In the genomic region with DNA sequence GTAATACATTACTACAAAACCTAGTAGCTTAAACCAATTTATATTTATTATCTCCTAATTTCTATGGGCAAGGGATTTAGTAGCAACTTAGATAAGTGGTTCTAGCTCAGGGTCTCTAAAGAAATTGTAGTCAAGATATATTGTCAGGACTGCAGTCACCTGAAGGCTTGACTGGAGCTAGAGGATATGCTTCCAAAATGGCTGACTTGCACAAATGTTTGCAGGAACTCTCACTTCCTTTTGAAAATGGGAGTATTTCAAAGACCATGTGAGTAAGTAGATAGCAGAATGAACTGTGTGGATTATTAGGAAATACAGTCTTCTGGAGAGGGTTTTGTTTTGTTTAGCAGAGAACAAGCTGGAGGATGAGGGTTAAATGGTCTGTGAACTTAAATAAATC, we compare ENCODE assay signal across 14 cellular contexts.
A peak's percentile ranks its signal among the peaks of the same experiment; 100 is the strongest.
DNase-seq lines count a peak whose midpoint lies in the region; ATAC-seq, FAIRE-seq and TF ChIP-seq lines count a peak whose summit lies in the region.
"Had no signal": no experiment of that assay in that cellular context is flagged by ENCODE, and none has a peak within 500 bp of the region (broad histone marks: within the 10 kb centered on the region; RNA-seq: fewer than 3 reads in every experiment).

No MANE protein-coding gene starts in this region.

- H3K9me1 ChIP-seq in K562 (ENCODE audit: control insufficient read depth, insufficient read depth, low read length) = no peaks in the 10 kb centered on the region

- DNase-seq in GM23248 (no peak), MV-4-11 (lab: John Stamatoyannopoulos, UW) (peak; percentile 80), K562 (ENCODE audit: extremely low read depth in 1 of 4, low spot score in 3 of 4) (no peak), neuronal stem cell (ENCODE audit: low spot score) (no peak), GM20000 (ENCODE audit: low spot score) (no peak), DMS53 treated with DMSO at 0.1 percent for 48 hours (lab: John Stamatoyannopoulos, UW; ENCODE audit: unreplicated experiment) (no peak), NCI-H510A treated with DMSO at 0.1 percent for 48 hours (lab: John Stamatoyannopoulos, UW) (no peak)
- DNase-seq: DMS 273 treated with DMSO at 0.1 percent for 48 hours, NCI-H1105, NCI-H187, NCI-H446, NCI-H748 treated with DMSO at 0.1 percent for 48 hours had no signal

- no peak for FAIRE-seq in K562 (lab: Jason Lieb, UNC)

- no peak overlapping the region for H3K4ac ChIP-seq in neuronal stem cell (ENCODE audit: low read length)

- H3K14ac ChIP-seq in neuronal stem cell (ENCODE audit: low read length) = no peak overlapping the region

- intact Hi-C loops in K562 (cut with micrococcal nuclease) = no loop called here

- H3K23ac ChIP-seq in neuronal stem cell (ENCODE audit: low read depth, low read length, poor library complexity) = no peak overlapping the region

- H3K9me3 ChIP-seq in GM23248 (ENCODE audit: low read depth) = no peaks in the 10 kb centered on the region
- no peaks in the 10 kb centered on the region for H3K9me3 ChIP-seq in K562 (replicated peaks; ENCODE audit: control insufficient read depth, insufficient read depth, low read depth, low read length)
- no peaks in the 10 kb centered on the region for H3K9me3 ChIP-seq in neuronal stem cell (replicated peaks in 1 of 2; ENCODE audit: control insufficient read depth in 2 of 2, insufficient read depth in 1 of 2, low read depth in 1 of 2, low read length in 2 of 2)
- H3K9me3 ChIP-seq: SJSA1 had no signal

- peaks cover 6% of the 10 kb centered on the region for H3K4me1 ChIP-seq in GM23248 (ENCODE audit: insufficient read depth)
- H3K4me1 ChIP-seq in K562 (replicated peaks in 1 of 2; ENCODE audit: control insufficient read depth in 2 of 2, insufficient read depth in 2 of 2, low read length in 2 of 2) = no peaks in the 10 kb centered on the region; a peak in 1 of 5 replicates
- H3K4me1 ChIP-seq in neuronal stem cell (ENCODE audit: control insufficient read depth in 2 of 2, insufficient read depth in 1 of 2, low read depth in 1 of 2, low read length in 2 of 2) = no peaks in the 10 kb centered on the region

- H3K18ac ChIP-seq in neuronal stem cell (ENCODE audit: low read length) = no peak overlapping the region

- H2AK5ac ChIP-seq in neuronal stem cell (ENCODE audit: low read depth, low read length) = no peak overlapping the region

- H4K20me1 ChIP-seq in GM23248 (ENCODE audit: insufficient read depth) (no peaks in the 10 kb centered on the region), K562 (replicated peaks; ENCODE audit: control insufficient read depth, insufficient read depth, low read length) (no peaks in the 10 kb centered on the region)

- H4K91ac ChIP-seq in neuronal stem cell (ENCODE audit: low read depth, low read length, poor library complexity) = no peak overlapping the region

- H2BK5ac ChIP-seq in neuronal stem cell (ENCODE audit: low read length) = no peak overlapping the region

- H3K4me3 ChIP-seq in GM23248 (no peak overlapping the region), K562 (no peak overlapping the region), neuronal stem cell (ENCODE audit: low read length in 2 of 2) (no peak overlapping the region)
- H3K4me3 ChIP-seq: SJSA1 had no signal

- H2BK120ac ChIP-seq in neuronal stem cell (ENCODE audit: low read depth, low read length) = no peak overlapping the region

- no peak overlapping the region for H3K27ac ChIP-seq in GM23248
- H3K27ac ChIP-seq in K562 (ENCODE audit: extremely low read depth, low read depth, low read length) = no peak overlapping the region
- H3K27ac ChIP-seq in neuronal stem cell (replicated peaks; ENCODE audit: low read length) = no peak overlapping the region
- H3K27ac ChIP-seq: RWPE1, SJSA1 had no signal

- TF ChIP-seq CTCF in K562 (IDR thresholded peaks at IDR 0.05 in 2 of 3, conservative IDR thresholded peaks at IDR 0.05 in 1 of 3; ENCODE audit: insufficient read depth in 2 of 3, low read depth in 1 of 3, low read length in 3 of 3) = no peak
- no peak for TF ChIP-seq CTCF in GM20000 (IDR thresholded peaks at IDR 0.05; ENCODE audit: extremely low read depth, missing control alignments)

- H3K36me3 ChIP-seq in GM23248 (ENCODE audit: low read depth) = no peaks in the 10 kb centered on the region
- H3K36me3 ChIP-seq in K562 (ENCODE audit: control insufficient read depth, insufficient read depth, low read length) = no peaks in the 10 kb centered on the region
- H3K36me3 ChIP-seq in neuronal stem cell (replicated peaks in 1 of 2; ENCODE audit: control insufficient read depth in 2 of 2, insufficient read depth in 2 of 2, low read length in 2 of 2) = no peaks in the 10 kb centered on the region
- H3K36me3 ChIP-seq: SJSA1 had no signal

- H3K9ac ChIP-seq in GM23248 (no peak overlapping the region), K562 (ENCODE audit: insufficient read depth in 1 of 2, low read depth in 2 of 2, low read length in 2 of 2) (no peak overlapping the region), neuronal stem cell (ENCODE audit: low read depth, low read length, poor library complexity) (no peak overlapping the region)

- TF ChIP-seq RAD21 in K562 (CRISPR knock-in tag; conservative IDR thresholded peaks at IDR 0.05 in 1 of 2, IDR thresholded peaks at IDR 0.05 in 1 of 2) = no peak

- in situ Hi-C loops in GM23248 (cut with MboI) (no loop called here), K562 (cut with MboI) (no loop called here)

- no peak overlapping the region for H3K4me2 ChIP-seq in GM23248 (ENCODE audit: unreplicated experiment)
- no peak overlapping the region for H3K4me2 ChIP-seq in K562 (ENCODE audit: insufficient read depth, low read length)
- H3K4me2 ChIP-seq in neuronal stem cell (ENCODE audit: insufficient read depth, low read length, poor library complexity, severe bottlenecking) = no peak overlapping the region

- no peak overlapping the region for H2BK15ac ChIP-seq in neuronal stem cell (ENCODE audit: low read length)

- H3K79me2 ChIP-seq in GM23248 (ENCODE audit: insufficient read depth) (no peaks in the 10 kb centered on the region), K562 (ENCODE audit: control insufficient read depth, insufficient read depth, low read length) (no peaks in the 10 kb centered on the region)

- H3K9me2 ChIP-seq in GM23248 (ENCODE audit: insufficient read depth) = no peaks in the 10 kb centered on the region

- ATAC-seq in K562 = no peak

- BruUV-seq in K562 (replicated peaks; lab: Mats Ljungman, UMichigan) = no TSS peak

- H3K27me3 ChIP-seq in GM23248 (replicated peaks; ENCODE audit: insufficient read depth) = no peaks in the 10 kb centered on the region; the same call in 1 of the 2 replicates
- H3K27me3 ChIP-seq in K562 (ENCODE audit: control insufficient read depth in 2 of 2, insufficient read depth in 2 of 2, low read length in 2 of 2) = peaks cover 0 to 2% of the 10 kb centered on the region in 2 experiments; a peak in 1 of 5 replicates
- no peaks in the 10 kb centered on the region for H3K27me3 ChIP-seq in neuronal stem cell (ENCODE audit: control insufficient read depth in 3 of 3, insufficient read depth in 3 of 3, low read depth in 1 of 3, low read length in 3 of 3)
- H3K27me3 ChIP-seq: SJSA1 had no signal

- 0 out of 2 replicates have a peak, but pooled peaks cover 6% of the 10 kb centered on the region for H3F3A ChIP-seq in GM23248 (ENCODE audit: insufficient read depth)

- no peaks in the 10 kb centered on the region for H3K79me1 ChIP-seq in neuronal stem cell (ENCODE audit: low read depth, low read length)

- no peak overlapping the region for H4K8ac ChIP-seq in neuronal stem cell (ENCODE audit: low read depth, low read length)

- no peak for TF ChIP-seq POLR2A in K562 (conservative IDR thresholded peaks at IDR 0.05)

- no peak for TF ChIP-seq EP300 in K562 (IDR thresholded peaks at IDR 0.05; ENCODE audit: low read length)

- POLR2A ChIA-PET in K562 (lab: Yijun Ruan, JAX) = interaction anchor here (0.6 to 0.8 kb wide), 2 partner anchors 579 to 1713 kb away, joined by 3 read pairs; no protein-coding TSS in a partner anchor

- CTCF ChIA-PET in K562 (lab: Yijun Ruan, JAX; ENCODE audit: low intra/inter-chr PET ratio) = no interaction called here

- H2AFZ ChIP-seq in GM23248 (0 out of 2 replicates have a peak overlapping the region, but pooled peaks have one; percentile 3), K562 (ENCODE audit: low read depth, low read length) (no peak overlapping the region), neuronal stem cell (ENCODE audit: low read length) (peak overlapping the region; percentile 46)

- no peak overlapping the region for H2BK12ac ChIP-seq in neuronal stem cell (ENCODE audit: low read length)

TF ChIP-seq in K562, 482 proteins besides CTCF, POLR2A, EP300 and RAD21:
- TF ChIP-seq, protein P1, sequence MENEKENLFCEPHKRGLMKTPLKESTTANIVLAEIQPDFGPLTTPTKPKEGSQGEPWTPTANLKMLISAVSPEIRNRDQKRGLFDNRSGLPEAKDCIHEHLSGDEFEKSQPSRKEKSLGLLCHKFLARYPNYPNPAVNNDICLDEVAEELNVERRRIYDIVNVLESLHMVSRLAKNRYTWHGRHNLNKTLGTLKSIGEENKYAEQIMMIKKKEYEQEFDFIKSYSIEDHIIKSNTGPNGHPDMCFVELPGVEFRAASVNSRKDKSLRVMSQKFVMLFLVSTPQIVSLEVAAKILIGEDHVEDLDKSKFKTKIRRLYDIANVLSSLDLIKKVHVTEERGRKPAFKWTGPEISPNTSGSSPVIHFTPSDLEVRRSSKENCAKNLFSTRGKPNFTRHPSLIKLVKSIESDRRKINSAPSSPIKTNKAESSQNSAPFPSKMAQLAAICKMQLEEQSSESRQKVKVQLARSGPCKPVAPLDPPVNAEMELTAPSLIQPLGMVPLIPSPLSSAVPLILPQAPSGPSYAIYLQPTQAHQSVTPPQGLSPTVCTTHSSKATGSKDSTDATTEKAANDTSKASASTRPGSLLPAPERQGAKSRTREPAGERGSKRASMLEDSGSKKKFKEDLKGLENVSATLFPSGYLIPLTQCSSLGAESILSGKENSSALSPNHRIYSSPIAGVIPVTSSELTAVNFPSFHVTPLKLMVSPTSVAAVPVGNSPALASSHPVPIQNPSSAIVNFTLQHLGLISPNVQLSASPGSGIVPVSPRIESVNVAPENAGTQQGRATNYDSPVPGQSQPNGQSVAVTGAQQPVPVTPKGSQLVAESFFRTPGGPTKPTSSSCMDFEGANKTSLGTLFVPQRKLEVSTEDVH (IDR thresholded peaks at IDR 0.05; ENCODE audit: low read depth, partially characterized antibody) = no peak
- TF ChIP-seq POLR2B (IDR thresholded peaks at IDR 0.05; ENCODE audit: low read depth, partially characterized antibody) (no peak), C11orf30 (IDR thresholded peaks at IDR 0.05; ENCODE audit: low read depth) (peak; percentile 37; the same call in 1 of the 2 replicates)
- TF ChIP-seq, protein P2, sequence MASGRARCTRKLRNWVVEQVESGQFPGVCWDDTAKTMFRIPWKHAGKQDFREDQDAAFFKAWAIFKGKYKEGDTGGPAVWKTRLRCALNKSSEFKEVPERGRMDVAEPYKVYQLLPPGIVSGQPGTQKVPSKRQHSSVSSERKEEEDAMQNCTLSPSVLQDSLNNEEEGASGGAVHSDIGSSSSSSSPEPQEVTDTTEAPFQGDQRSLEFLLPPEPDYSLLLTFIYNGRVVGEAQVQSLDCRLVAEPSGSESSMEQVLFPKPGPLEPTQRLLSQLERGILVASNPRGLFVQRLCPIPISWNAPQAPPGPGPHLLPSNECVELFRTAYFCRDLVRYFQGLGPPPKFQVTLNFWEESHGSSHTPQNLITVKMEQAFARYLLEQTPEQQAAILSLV (tag; IDR thresholded peaks at IDR 0.05) = no peak
